20 cellular contexts compared by ENCODE assay signal in genomic region chr18:54075681-54076080, GRCh38.
"Had no signal": no experiment of that assay in that cellular context is flagged by ENCODE, and none has a peak within 500 bp of the region (broad histone marks: within the 10 kb centered on the region; RNA-seq: fewer than 3 reads in every experiment).

No MANE protein-coding gene starts in this region.

- H3K4me1 Mint-ChIP-seq: mesothelial cell of epicardium, naive B cell had no signal

- DNase-seq: activated CD4-positive, alpha-beta T cell treated with anti-CD3 and anti-CD28 coated beads for 4 hours; activated CD4-positive, alpha-beta T cell treated with anti-CD3 and anti-CD28 coated beads, Interleukin-2, amount 50 U/mL, for 4 hours; activated effector memory CD4-positive, alpha-beta T cell treated with Interleukin-2 at 50 U/mL for 16 hours; activated naive CD4-positive, alpha-beta T cell treated with Interleukin-2 at 50 U/mL for 16 hours; activated T-cell treated with anti-CD3 and anti-CD28 coated beads for 4 hours; aorta; body of pancreas; foreskin melanocyte; heart right ventricle; naive B cell; ovary; spleen; stimulated activated naive CD4-positive, alpha-beta T cell; tibial artery had no signal

- H3K27me3 ChIP-seq: body of pancreas, heart right ventricle, ovary, right atrium auricular region, spleen, suprapubic skin, tibial artery had no signal

- ATAC-seq: body of pancreas, esophagus mucosa, heart right ventricle had no signal

- H3K36me3 Mint-ChIP-seq: activated naive CD8-positive, alpha-beta T cell; mesothelial cell of epicardium; naive B cell had no signal

- H3K27ac ChIP-seq: body of pancreas, heart right ventricle, ovary, prostate gland, right atrium auricular region, spleen, suprapubic skin, tibial artery had no signal

- H3K4me3 Mint-ChIP-seq: activated naive CD8-positive, alpha-beta T cell; mesothelial cell of epicardium; naive B cell had no signal

- H3K27ac Mint-ChIP-seq: activated naive CD8-positive, alpha-beta T cell; mesothelial cell of epicardium; naive B cell had no signal

- H3K4me1 ChIP-seq: body of pancreas, heart right ventricle, prostate gland, right atrium auricular region, spleen, suprapubic skin, tibial artery had no signal

- H3K4me3 ChIP-seq: body of pancreas, heart right ventricle, ovary, prostate gland, right atrium auricular region, spleen, suprapubic skin, tibial artery had no signal

- H3K9me3 ChIP-seq: body of pancreas, ovary, prostate gland, right atrium auricular region, spleen, suprapubic skin, tibial artery had no signal

- H3K36me3 ChIP-seq: heart right ventricle, ovary, prostate gland, right atrium auricular region, spleen, suprapubic skin, tibial artery had no signal
